Comparison of ENCODE assay signal across 8 cellular contexts in the genomic region with DNA sequence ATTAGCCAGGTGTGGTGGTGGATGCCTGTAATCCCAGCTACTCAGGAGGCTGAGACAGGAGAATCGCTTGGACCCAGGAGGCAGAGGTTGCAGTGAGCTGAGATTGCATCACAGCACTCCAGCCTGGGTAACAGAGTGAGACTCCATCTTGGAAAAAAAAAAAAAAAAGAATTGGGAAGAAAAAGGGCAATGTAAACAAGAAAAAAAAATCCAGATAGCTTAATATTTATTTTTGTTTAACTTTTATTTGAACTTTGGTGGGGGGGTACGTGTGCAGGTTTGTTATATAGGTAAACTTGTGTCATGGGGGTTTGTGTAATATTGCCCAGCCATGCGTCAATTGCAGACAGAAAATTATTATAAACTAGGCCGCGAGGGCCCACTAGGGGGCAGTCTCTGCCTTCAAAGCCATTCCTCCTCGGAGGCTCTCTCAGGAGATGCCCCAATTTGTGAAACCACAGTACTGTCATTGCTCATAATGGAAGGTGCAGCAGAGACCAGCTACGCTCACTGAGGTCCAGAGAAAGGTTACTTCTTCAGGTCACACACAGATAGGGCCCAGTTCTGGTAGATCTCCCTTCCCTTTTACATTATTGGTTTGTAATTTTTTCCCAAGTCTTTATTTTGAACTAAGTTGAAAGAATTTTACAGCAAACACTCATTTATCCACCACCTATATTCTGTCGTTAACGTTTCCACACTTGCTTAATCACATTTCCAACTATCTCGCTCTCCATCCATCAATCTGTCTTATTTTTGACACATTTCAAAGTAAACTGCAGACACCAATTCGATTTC.
A peak's percentile ranks its signal among the peaks of the same experiment; 100 is the strongest.
DNase-seq lines count a peak whose midpoint lies in the region; ATAC-seq and TF ChIP-seq lines count a peak whose summit lies in the region.

No MANE protein-coding gene starts in this region.

- H3K27me3 Mint-ChIP-seq in activated CD4-positive, alpha-beta T cell treated with anti-CD3 and anti-CD28 coated beads, Interleukin-2, amount 10 ng/mL, durations not matched to agents 24 days and 14 days: no peaks in the 10 kb centered on the region

- H3K27me3 ChIP-seq in dorsolateral prefrontal cortex: no peaks in the 10 kb centered on the region

- H3K27ac ChIP-seq in dorsolateral prefrontal cortex: peak overlapping the region in 1 of 59 donors; percentile 4

- ATAC-seq in HG02763 (IDR thresholded peaks at IDR 0.05; ENCODE audit: unreplicated experiment): peak; percentile 45

- TF ChIP-seq CTCF in dorsolateral prefrontal cortex (IDR thresholded peaks at IDR 0.05 in 54 of 56, conservative IDR thresholded peaks at IDR 0.05 in 2 of 56; ENCODE audit: low read depth in 1 of 56, partially characterized antibody in 56 of 56): peak; percentile 62 to 96 (median 85)

- no peaks in the 10 kb centered on the region for H3K9me3 Mint-ChIP-seq in activated CD4-positive, alpha-beta T cell treated with anti-CD3 and anti-CD28 coated beads, Interleukin-2, amount 10 ng/mL, durations not matched to agents 24 days and 14 days

- DNase-seq in EL: peak; percentile 56
- peak; percentile 2 for DNase-seq in NCI-H510A (lab: John Stamatoyannopoulos, UW)
- peak; percentile 92 for DNase-seq in activated CD4-positive, alpha-beta T cell treated with anti-CD3 and anti-CD28 coated beads, Interleukin-2, amount 10 ng/mL, durations not matched to agents 24 days and 14 days
- peak; percentile 65 to 88 (median 73) for DNase-seq in dorsolateral prefrontal cortex
- DNase-seq in medulla oblongata (ENCODE audit: extremely low spot score): peak; percentile 71
- peak; percentile 46 to 55 for DNase-seq in stimulated activated CD8-positive, alpha-beta memory T cell treated with anti-CD3 and anti-CD28 coated beads, Interleukin-15, amount 100 ng/mL, for 4 hours (ENCODE audit: low read depth in 2 of 2)
- DNase-seq in SHP77 treated with DMSO at 0.1 percent for 48 hours (lab: John Stamatoyannopoulos, UW): no peak

- H3K4me3 Mint-ChIP-seq in activated CD4-positive, alpha-beta T cell treated with anti-CD3 and anti-CD28 coated beads, Interleukin-2, amount 10 ng/mL, durations not matched to agents 24 days and 14 days: no peak overlapping the region

- intact Hi-C loops in activated CD4-positive, alpha-beta T cell treated with anti-CD3 and anti-CD28 coated beads, Interleukin-2, amount 10 ng/mL, durations not matched to agents 24 days and 14 days (cut with micrococcal nuclease): loop anchor here (1.0 kb wide), 2 partner anchors 211 to 462 kb away; no protein-coding TSS in a partner anchor
- intact Hi-C loops in dorsolateral prefrontal cortex (cut with DNase I): loop anchor here (1.0 to 2.0 kb wide), 5 partner anchors 211 to 462 kb away; no protein-coding TSS in a partner anchor

- peaks cover 8% of the 10 kb centered on the region for H3K36me3 Mint-ChIP-seq in activated CD4-positive, alpha-beta T cell treated with anti-CD3 and anti-CD28 coated beads, Interleukin-2, amount 10 ng/mL, durations not matched to agents 24 days and 14 days (ENCODE audit: low read depth)

- no peak overlapping the region for H3K27ac Mint-ChIP-seq in activated CD4-positive, alpha-beta T cell treated with anti-CD3 and anti-CD28 coated beads, Interleukin-2, amount 10 ng/mL, durations not matched to agents 24 days and 14 days

- no peak overlapping the region for H3K4me3 ChIP-seq in dorsolateral prefrontal cortex

- peaks cover 4% of the 10 kb centered on the region for H3K4me1 Mint-ChIP-seq in activated CD4-positive, alpha-beta T cell treated with anti-CD3 and anti-CD28 coated beads, Interleukin-2, amount 10 ng/mL, durations not matched to agents 24 days and 14 days
